In the genomic region with DNA sequence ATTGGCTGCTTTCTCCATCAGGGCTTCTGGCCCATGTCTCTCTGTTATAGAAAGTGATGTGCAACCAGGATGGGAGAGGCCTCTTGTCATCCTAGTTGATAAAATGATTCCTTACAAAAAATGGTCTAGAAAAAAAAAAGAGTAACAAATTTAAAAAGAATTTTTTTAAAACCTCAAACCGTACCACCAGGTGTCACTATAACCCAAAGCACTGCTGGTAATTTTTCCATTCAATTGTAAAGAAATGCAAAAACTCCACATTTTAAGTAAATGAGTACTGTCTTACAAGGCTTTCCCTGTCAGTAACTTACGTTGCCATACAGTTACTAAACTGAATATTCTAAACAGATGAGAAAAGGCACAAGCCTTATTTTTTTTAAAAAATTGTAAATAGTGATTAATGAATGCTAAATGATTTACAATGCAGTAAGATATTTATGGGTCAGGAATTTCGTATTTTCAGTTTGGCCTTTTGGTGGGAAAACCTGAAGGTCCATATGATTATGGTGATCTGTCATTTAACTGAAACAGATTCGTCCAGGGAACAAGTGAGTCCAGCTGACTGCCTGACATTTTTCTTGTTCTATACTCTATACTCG, we compare ENCODE assay signal across 8 cellular contexts.
DNase-seq lines count a peak whose midpoint lies in the region; TF ChIP-seq lines count a peak whose summit lies in the region.

No MANE protein-coding gene starts in this region.

- H3K27me3 Mint-ChIP-seq in CD14-positive monocyte (ENCODE audit: low read depth in 3 of 3) = peaks cover 0 to 2% (median 0%) of the 10 kb centered on the region in 3 donors

- H3K4me1 ChIP-seq in suprapubic skin = peaks cover 23% of the 10 kb centered on the region

- H3K27me3 ChIP-seq in H7 (ENCODE audit: control insufficient read depth, insufficient read depth, low read length) (no peaks in the 10 kb centered on the region), suprapubic skin (no peaks in the 10 kb centered on the region)

- no peak for TF ChIP-seq POLR2A in suprapubic skin (IDR thresholded peaks at IDR 0.05)

- H3K36me3 ChIP-seq in H7 (replicated peaks; ENCODE audit: control insufficient read depth, insufficient read depth, low read length) (no peaks in the 10 kb centered on the region), suprapubic skin (no peaks in the 10 kb centered on the region)

- no peak overlapping the region for H3K4me3 Mint-ChIP-seq in CD14-positive monocyte

- no peak for TF ChIP-seq EP300 in suprapubic skin (IDR thresholded peaks at IDR 0.05)

- no peaks in the 10 kb centered on the region for H3K4me1 Mint-ChIP-seq in CD14-positive monocyte

- H3K27ac Mint-ChIP-seq in CD14-positive monocyte = no peak overlapping the region

- CTCF ChIA-PET in RWPE1 (lab: Yijun Ruan, JAX) = interaction anchor here (0.7 to 1.5 kb wide), 3 partner anchors 97 to 512 kb away, joined by 3 to 11 read pairs (median 3); no protein-coding TSS in a partner anchor

- TF ChIP-seq CTCF in CD14-positive monocyte (IDR thresholded peaks at IDR 0.05) (peak; percentile 64), RWPE1 (conservative IDR thresholded peaks at IDR 0.05; ENCODE audit: low read depth) (peak; percentile 68), fibroblast of pulmonary artery (IDR thresholded peaks at IDR 0.05; ENCODE audit: low read length, missing control alignments) (peak; percentile 51), suprapubic skin (IDR thresholded peaks at IDR 0.05) (peak; percentile 39 to 43)

- no peaks in the 10 kb centered on the region for H3K9me3 Mint-ChIP-seq in CD14-positive monocyte

- no peak for DNase-seq in CD14-positive monocyte (ENCODE audit: low spot score)
- DNase-seq in H7 = peak; percentile 1
- DNase-seq in RWPE1 (ENCODE audit: low spot score) = no peak
- DNase-seq in fibroblast of pulmonary artery (ENCODE audit: low read depth) = peak; percentile 82
- DNase-seq in suprapubic skin (ENCODE audit: low spot score in 2 of 2) = no peak
- no peak for DNase-seq in NCI-H1436 (lab: John Stamatoyannopoulos, UW)
- no peak for DNase-seq in T1000 (lab: John Stamatoyannopoulos, UW)
- DNase-seq in activated gamma-delta T cell treated with Interleukin-2 at 50 U/mL for 16 hours = no peak

- WGBS in suprapubic skin = 46% methylated on average over 5 of the region's 5 CpGs

- no peaks in the 10 kb centered on the region for H3K36me3 Mint-ChIP-seq in CD14-positive monocyte

- no peaks in the 10 kb centered on the region for H3K9me3 ChIP-seq in suprapubic skin

- POLR2A ChIA-PET in RWPE1 (lab: Yijun Ruan, JAX; ENCODE audit: low non-redundant PET) = no interaction called here

- H3K27ac ChIP-seq in RWPE1 (no peak overlapping the region), suprapubic skin (no peak overlapping the region)

- no peak overlapping the region for H3K4me3 ChIP-seq in H7 (ENCODE audit: insufficient read depth, low read depth, low read length)
- no peak overlapping the region for H3K4me3 ChIP-seq in fibroblast of pulmonary artery (replicated peaks; ENCODE audit: low read depth, low read length)
- no peak overlapping the region for H3K4me3 ChIP-seq in suprapubic skin

- intact Hi-C loops in CD14-positive monocyte (cut with micrococcal nuclease) = loop anchor here in 1 of 2 donors (10.0 kb wide), 1 partner anchor 701 kb away; no protein-coding TSS in a partner anchor

Comparison
In these comparisons a context has a peak if more than half of its experiments do, and no peak if none do; other contexts are left out.
1. DNase-seq: peak in H7 (single experiment) and fibroblast of pulmonary artery (single experiment); none in CD14-positive monocyte (single experiment), RWPE1 (single experiment), suprapubic skin (0 of 2), NCI-H1436 (single experiment), T1000 (single experiment) and activated gamma-delta T cell treated with Interleukin-2 at 50 U/mL for 16 hours (single experiment).
2. Peak in every context shown above with its lines, with median percentiles within 50 percentile points of each other: CTCF ChIP-seq.